In the genomic region with DNA sequence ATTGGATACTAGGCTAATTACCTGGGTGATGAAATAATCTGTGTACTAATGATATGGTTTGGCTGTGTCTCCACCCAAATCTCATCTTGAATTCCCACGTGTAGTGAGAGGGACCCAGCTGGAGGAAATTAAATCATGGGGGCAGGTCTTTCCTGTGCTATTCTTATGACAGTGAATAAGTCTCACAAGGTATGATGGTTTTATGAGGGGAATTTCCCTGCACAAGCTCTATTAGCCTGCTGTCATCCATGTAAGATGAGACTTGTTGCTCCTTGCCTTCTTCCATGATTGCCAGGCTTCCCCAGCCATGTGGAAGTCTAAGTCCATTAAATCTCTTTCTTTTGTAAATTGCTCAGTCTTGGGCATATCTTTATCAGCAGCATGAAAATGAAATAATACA, we compare ENCODE assay signal across 18 cellular contexts.
"Had no signal": no experiment of that assay in that cellular context is flagged by ENCODE, and none has a peak within 500 bp of the region (broad histone marks: within the 10 kb centered on the region; RNA-seq: fewer than 3 reads in every experiment).

No MANE protein-coding gene starts in this region.

- H3K27ac ChIP-seq: gastrocnemius medialis, heart left ventricle, prostate gland, tibial nerve had no signal

- ATAC-seq: heart left ventricle; naive thymus-derived CD8-positive, alpha-beta T cell; right cardiac atrium had no signal

- DNase-seq: activated B cell treated with CpG ODN at 0.5 μM for 24 hours; activated CD4-positive, alpha-beta memory T cell treated with anti-CD3 and anti-CD28 coated beads for 36 hours; activated CD4-positive, alpha-beta T cell treated with anti-CD3 and anti-CD28 coated beads for 4 hours; activated T-cell treated with anti-CD3 and anti-CD28 coated beads for 4 hours; dermis blood vessel endothelial cell; erythroblast; gastrocnemius medialis; heart left ventricle; mesendoderm; naive thymus-derived CD8-positive, alpha-beta T cell; right cardiac atrium; small intestine; stimulated activated CD4-positive, alpha-beta T cell treated with anti-CD3 and anti-CD28 coated beads, Interleukin-15, amount 100 ng/mL, for 24 hours; stimulated activated CD4-positive, alpha-beta T cell treated with anti-CD3 and anti-CD28 coated beads, Interleukin-2, amount 100 ng/mL, for 48 hours; T-helper 9 cell had no signal

- H3K9me3 ChIP-seq: gastrocnemius medialis, heart left ventricle, prostate gland, tibial nerve had no signal

- H3K4me1 ChIP-seq: gastrocnemius medialis, prostate gland, tibial nerve had no signal

- H3K27me3 ChIP-seq: gastrocnemius medialis, heart left ventricle, tibial nerve had no signal

- H3K4me3 ChIP-seq: gastrocnemius medialis, heart left ventricle, prostate gland, tibial nerve had no signal

- H3K36me3 ChIP-seq: gastrocnemius medialis, heart left ventricle, prostate gland, tibial nerve had no signal

- FAIRE-seq: small intestine, urothelium cell line had no signal
